In the genomic region with DNA sequence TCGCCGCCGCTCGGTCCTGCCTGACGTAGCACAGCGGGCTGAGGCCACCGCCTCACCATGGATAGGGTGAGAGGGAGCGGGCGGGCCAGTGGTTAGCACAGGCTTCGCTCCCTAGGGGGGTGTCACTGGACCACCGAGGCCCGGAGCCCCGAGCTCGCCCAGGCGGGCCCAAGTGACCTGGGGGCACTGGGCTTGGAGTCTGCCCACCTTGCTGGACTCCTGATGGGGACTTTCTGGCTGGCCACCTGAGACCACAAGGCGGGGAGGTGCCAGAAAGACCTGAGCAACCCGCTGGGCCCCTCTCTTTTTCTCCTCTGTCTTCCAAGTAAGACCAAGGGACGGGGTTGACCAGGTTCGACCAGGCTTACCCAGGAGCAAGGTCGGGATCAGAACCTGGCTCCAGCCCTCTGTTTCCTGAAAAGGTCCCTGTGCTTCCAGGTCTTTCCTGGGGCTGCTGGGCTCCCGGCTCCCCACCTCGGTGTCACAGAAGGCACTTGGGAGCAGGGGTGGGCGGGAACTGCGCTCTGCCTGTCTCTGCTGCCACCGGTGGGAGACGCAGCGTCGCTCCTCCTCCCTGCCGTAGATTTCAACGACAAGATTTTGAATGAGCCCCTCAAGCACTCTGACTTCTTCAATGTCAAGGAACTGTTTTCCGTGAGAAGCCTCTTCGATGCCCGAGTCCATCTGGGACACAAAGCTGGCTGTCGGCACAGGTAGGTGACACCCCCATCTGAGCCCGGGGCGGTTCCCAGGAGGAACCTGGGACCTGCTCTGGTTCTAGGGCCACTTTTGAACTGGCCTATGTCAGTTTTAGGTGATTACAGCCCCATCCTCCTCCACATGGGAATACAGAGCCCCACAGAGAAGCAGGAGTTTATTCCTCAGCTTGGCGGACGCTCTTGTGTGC, we compare ENCODE assay signal across 9 cellular contexts. TPM values are rescaled to one million over a fixed set of nuclear protein-coding genes. Genes with fewer than 3 reads are reported as not detected.
A peak's percentile ranks its signal among the peaks of the same experiment; 100 is the strongest.
DNase-seq lines count a peak whose midpoint lies in the region; ATAC-seq and TF ChIP-seq lines count a peak whose summit lies in the region.
"Had no signal": no experiment of that assay in that cellular context is flagged by ENCODE, and none has a peak within 500 bp of the region (broad histone marks: within the 10 kb centered on the region; RNA-seq: fewer than 3 reads in every experiment).

No MANE protein-coding gene starts in this region.

- H3K27ac ChIP-seq in lung (ENCODE audit: low read depth in 1 of 2, low read length in 1 of 2) = peak overlapping the region; percentile 5 to 68
- H3K27ac ChIP-seq in urinary bladder (ENCODE audit: low read depth) = no peak overlapping the region

- 46 to 50% methylated on average over 36 to 38 of the region's 38 CpGs for WGBS in lung, 2 donors
- WGBS in urinary bladder = 42% methylated on average over 38 of the region's 38 CpGs

- ATAC-seq in lung (ENCODE audit: insufficient read depth, low FRiP score) (no peak), HG03045 (IDR thresholded peaks at IDR 0.05; ENCODE audit: unreplicated experiment) (no peak), HG02981 (IDR thresholded peaks at IDR 0.05; ENCODE audit: unreplicated experiment) (no peak)

- peaks cover 18% of the 10 kb centered on the region for H3K4me1 Mint-ChIP-seq in chondrocyte (ENCODE audit: low read depth)

- no peaks in the 10 kb centered on the region for H3K9me3 Mint-ChIP-seq in chondrocyte (ENCODE audit: low read depth)

- H3K27ac Mint-ChIP-seq in chondrocyte (ENCODE audit: unreplicated experiment) = peak overlapping the region; percentile 12

- H3K36me3 Mint-ChIP-seq in chondrocyte (ENCODE audit: low read depth) = peaks cover 8% of the 10 kb centered on the region

- H3K27me3 Mint-ChIP-seq in chondrocyte (ENCODE audit: low read depth) = no peaks in the 10 kb centered on the region

- TF ChIP-seq CTCF in chondrocyte (IDR thresholded peaks at IDR 0.05) (no peak), lung (IDR thresholded peaks at IDR 0.05; ENCODE audit: control extremely low read depth, extremely low read depth) (no peak)

- H3K27me3 ChIP-seq in lung (ENCODE audit: control insufficient read depth, insufficient read depth) = no peaks in the 10 kb centered on the region

- peak; percentile 62 for DNase-seq in LoVo (ENCODE audit: low spot score)
- peak; percentile 65 for DNase-seq in chondrocyte (ENCODE audit: low spot score)
- DNase-seq in lung (ENCODE audit: low spot score) = no peak
- no peak for DNase-seq in NCI-H128 (lab: John Stamatoyannopoulos, UW; ENCODE audit: unreplicated experiment)

- no peaks in the 10 kb centered on the region for H3K9me3 ChIP-seq in lung (ENCODE audit: control insufficient read depth in 2 of 2, insufficient read depth in 1 of 2, low read length in 1 of 2)

- H3K4me1 ChIP-seq in lung (ENCODE audit: control insufficient read depth in 2 of 2, insufficient read depth in 2 of 2, low read length in 2 of 2) (peaks cover 8 to 16% of the 10 kb centered on the region in 2 donors), urinary bladder (ENCODE audit: insufficient read depth) (no peaks in the 10 kb centered on the region)

- H3K4me3 ChIP-seq in GM08714 (ENCODE audit: low read length) (peak overlapping the region; percentile 87), lung (peak overlapping the region; percentile 90), urinary bladder (ENCODE audit: low read depth, low read length) (peak overlapping the region; percentile 97)

- peak overlapping the region; percentile 89 for H3K4me3 Mint-ChIP-seq in chondrocyte (ENCODE audit: unreplicated experiment)

- H3K36me3 ChIP-seq in lung (ENCODE audit: control insufficient read depth in 2 of 2, insufficient read depth in 2 of 2, low read length in 2 of 2) (peaks cover 0 to 32% of the 10 kb centered on the region in 2 donors), urinary bladder (ENCODE audit: insufficient read depth) (no peaks in the 10 kb centered on the region)

RNA-seq across cellular contexts. Expression of gene MRPS2, which starts 1.0 kb away (rescaled TPM):
- 22.7 to 24.6 TPM (median 24.4 TPM) in 3 replicates for total RNA-seq in chondrocyte
- total RNA-seq in lung = 10 to 100 TPM; 18.2 to 30.5 TPM
- polyA plus RNA-seq in lung = 10 to 100 TPM; 33.0 to 42.0 TPM
- 8.6 TPM for total RNA-seq in urinary bladder
- polyA plus RNA-seq in urinary bladder = 56.7 TPM

RNA-seq across cellular contexts. Expression of gene LCN1, which starts 19.7 kb away (rescaled TPM):
- total RNA-seq in chondrocyte (0.60 TPM in 1 of 3 replicates, not detected in the others), lung (not detected), urinary bladder (not detected)
- polyA plus RNA-seq in lung (not detected), urinary bladder (not detected)
- total RNA-seq: T-helper 2 cell treated with Interferon-gamma antibody and Interleukin-4, amounts not matched to agents 100 ng/mL and 5 ng/mL, for 36 hours had no signal

RNA-seq across cellular contexts. Expression of gene PPP1R26, which starts 21.9 kb away (rescaled TPM):
- total RNA-seq in chondrocyte (9.1 to 19.6 TPM (median 19.5 TPM) in 3 replicates), lung (10 to 100 TPM; 22.9 to 29.6 TPM), urinary bladder (8.9 TPM)
- polyA plus RNA-seq in lung (10 to 100 TPM in 1 of 2 donors, 1 to 10 TPM in 1; 9.3 to 13.6 TPM), urinary bladder (14.1 TPM)

RNA-seq across cellular contexts. Expression of gene OBP2A, which starts 44.4 kb away (rescaled TPM):
- total RNA-seq in chondrocyte (0.50 TPM in 1 of 3 replicates, not detected in the others), lung (not detected), urinary bladder (not detected)
- polyA plus RNA-seq in lung (under 1 TPM in 1 of 2 donors, not detected in 1; 0.07 TPM), urinary bladder (not detected)
- total RNA-seq: T-helper 2 cell treated with Interferon-gamma antibody and Interleukin-4, amounts not matched to agents 100 ng/mL and 5 ng/mL, for 36 hours had no signal

Comparison
In these comparisons a context has a peak if more than half of its experiments do, and no peak if none do; other contexts are left out.
1. DNase-seq: peak in LoVo (single experiment) and chondrocyte (single experiment); none in lung (single experiment) and NCI-H128 (single experiment).
2. Peak in every context shown above with its lines, with median percentiles within 50 percentile points of each other: H3K4me3 ChIP-seq.